9 cellular contexts compared by ENCODE assay signal in genomic region chr3:45035441-45036301, GRCh38. TPM values are rescaled to one million over a fixed set of nuclear protein-coding genes. Genes with fewer than 3 reads are reported as not detected.
DNase-seq lines count a peak whose midpoint lies in the region; ATAC-seq and TF ChIP-seq lines count a peak whose summit lies in the region.
"Had no signal": no experiment of that assay in that cellular context is flagged by ENCODE, and none has a peak within 500 bp of the region (broad histone marks: within the 10 kb centered on the region; RNA-seq: fewer than 3 reads in every experiment).

No MANE protein-coding gene starts in this region.

- ATAC-seq in Right ventricle myocardium inferior, result peak; percentile 49
- ATAC-seq in psoas muscle, result peak in 3 of 4 donors; percentile 13 to 44 (median 16)
- no peak for ATAC-seq in HG03521 (IDR thresholded peaks at IDR 0.05; ENCODE audit: unreplicated experiment)
- no peak for ATAC-seq in GM21381 (IDR thresholded peaks at IDR 0.05; ENCODE audit: unreplicated experiment)

- no peaks in the 10 kb centered on the region for H3K4me1 ChIP-seq in psoas muscle

- peak overlapping the region; percentile 53 for H3K4me3 ChIP-seq in psoas muscle

- peaks cover 22% of the 10 kb centered on the region for H3K4me1 Mint-ChIP-seq in activated T-helper 1 cell treated with anti-CD3 and anti-CD28 coated beads, Interleukin-12 subunit alpha, Interleukin-12 subunit beta, Interleukin-2, Interleukin-4 antibody, amounts not matched to agents 30 ng/mL and 10 ng/mL and 1 ng/mL, durations not matched to agents 14 hours and 24 hours and 36 hours (ENCODE audit: low read depth)

- peak overlapping the region; percentile 51 for H3K4me3 Mint-ChIP-seq in activated T-helper 1 cell treated with anti-CD3 and anti-CD28 coated beads, Interleukin-12 subunit alpha, Interleukin-12 subunit beta, Interleukin-2, Interleukin-4 antibody, amounts not matched to agents 30 ng/mL and 10 ng/mL and 1 ng/mL, durations not matched to agents 14 hours and 24 hours and 36 hours

- in situ Hi-C loops in GM13977 (cut with MboI; ENCODE audit: low pct_unique_long_range_greater_than_20kb, low sequenced_read_pairs, unreplicated experiment), result loop anchor here (25.0 kb wide), 2 partner anchors 477 to 627 kb away; no protein-coding TSS in a partner anchor

- H3K9me3 ChIP-seq in psoas muscle, result no peaks in the 10 kb centered on the region

- TF ChIP-seq CTCF in GM12872 (IDR thresholded peaks at IDR 0.05; ENCODE audit: insufficient read depth, low read depth, low read length) (0 out of 3 replicates have a peak, but pooled peaks have one; percentile 2), psoas muscle (IDR thresholded peaks at IDR 0.05) (no peak), GM13977 (IDR thresholded peaks at IDR 0.05; ENCODE audit: extremely low read depth, insufficient read depth, missing control alignments) (no peak)

- H3K27me3 Mint-ChIP-seq in activated T-helper 1 cell treated with anti-CD3 and anti-CD28 coated beads, Interleukin-12 subunit alpha, Interleukin-12 subunit beta, Interleukin-2, Interleukin-4 antibody, amounts not matched to agents 30 ng/mL and 10 ng/mL and 1 ng/mL, durations not matched to agents 14 hours and 24 hours and 36 hours (ENCODE audit: insufficient read depth), result peaks cover 26% of the 10 kb centered on the region

- H3K36me3 Mint-ChIP-seq in activated T-helper 1 cell treated with anti-CD3 and anti-CD28 coated beads, Interleukin-12 subunit alpha, Interleukin-12 subunit beta, Interleukin-2, Interleukin-4 antibody, amounts not matched to agents 30 ng/mL and 10 ng/mL and 1 ng/mL, durations not matched to agents 14 hours and 24 hours and 36 hours (ENCODE audit: low read depth), result no peaks in the 10 kb centered on the region

- 33 to 37% (median 36%) methylated on average over 62 to 64 of the region's 64 CpGs for WGBS in psoas muscle, 3 donors

- no peaks in the 10 kb centered on the region for H3K9me3 Mint-ChIP-seq in activated T-helper 1 cell treated with anti-CD3 and anti-CD28 coated beads, Interleukin-12 subunit alpha, Interleukin-12 subunit beta, Interleukin-2, Interleukin-4 antibody, amounts not matched to agents 30 ng/mL and 10 ng/mL and 1 ng/mL, durations not matched to agents 14 hours and 24 hours and 36 hours

- no peaks in the 10 kb centered on the region for H3K36me3 ChIP-seq in psoas muscle (ENCODE audit: insufficient read depth in 1 of 2, low read depth in 1 of 2)

- H3K27ac ChIP-seq in psoas muscle, result no peak overlapping the region
- H3K27ac ChIP-seq: epithelial cell of prostate had no signal

- H3K27ac Mint-ChIP-seq in activated T-helper 1 cell treated with anti-CD3 and anti-CD28 coated beads, Interleukin-12 subunit alpha, Interleukin-12 subunit beta, Interleukin-2, Interleukin-4 antibody, amounts not matched to agents 30 ng/mL and 10 ng/mL and 1 ng/mL, durations not matched to agents 14 hours and 24 hours and 36 hours, result peak overlapping the region; percentile 38

- H3K27me3 ChIP-seq in psoas muscle (ENCODE audit: insufficient read depth in 3 of 3, low read length in 2 of 3), result no peaks in the 10 kb centered on the region

- intact Hi-C loops in activated T-helper 1 cell treated with anti-CD3 and anti-CD28 coated beads, Interleukin-12 subunit alpha, Interleukin-12 subunit beta, Interleukin-2, Interleukin-4 antibody, amounts not matched to agents 30 ng/mL and 10 ng/mL and 1 ng/mL, durations not matched to agents 14 hours and 24 hours and 36 hours (cut with micrococcal nuclease), result loop anchor here (2.0 to 5.0 kb wide), 3 partner anchors 59 to 882 kb away; partner anchors contain the start of genes EXOSC7 and ZDHHC3
- intact Hi-C loops in Right ventricle myocardium inferior (cut with DNase I) (loop anchor here (5.0 to 10.0 kb wide), 3 partner anchors 171 to 619 kb away; partner anchors contain the start of gene TMEM42), psoas muscle (cut with DNase I) (loop anchor here in 1 of 2 donors (2.0 to 10.0 kb wide), 2 partner anchors 175 to 459 kb away; no protein-coding TSS in a partner anchor)

- DNase-seq in activated T-helper 1 cell treated with anti-CD3 and anti-CD28 coated beads, Interleukin-12 subunit alpha, Interleukin-12 subunit beta, Interleukin-2, Interleukin-4 antibody, amounts not matched to agents 30 ng/mL and 10 ng/mL and 1 ng/mL, durations not matched to agents 14 hours and 24 hours and 36 hours (ENCODE audit: low spot score), result no peak
- peak; percentile 71 for DNase-seq in Right ventricle myocardium inferior (ENCODE audit: missing footprints)
- peak; percentile 41 to 67 for DNase-seq in psoas muscle
- DNase-seq in GM13977 (ENCODE audit: low spot score), result no peak
- DNase-seq in HUDEP-2 (lab: John Stamatoyannopoulos, UW; ENCODE audit: unreplicated experiment in 76 of 76), result no peak

RNA-seq across cellular contexts. Expression of gene CLEC3B, which starts 9.6 kb away (rescaled TPM):
- not detected in 2 replicates for total RNA-seq in activated T-helper 1 cell treated with anti-CD3 and anti-CD28 coated beads, Interleukin-12 subunit alpha, Interleukin-12 subunit beta, Interleukin-2, Interleukin-4 antibody, amounts not matched to agents 30 ng/mL and 10 ng/mL and 1 ng/mL, durations not matched to agents 14 hours and 24 hours and 36 hours
- 70.8 TPM for total RNA-seq in Right ventricle myocardium inferior
- 10 to 100 TPM; 10.3 to 41.7 (median 16.5) TPM for total RNA-seq in psoas muscle
- 10 to 100 TPM; 24.6 to 29.6 (median 26.7) TPM for polyA plus RNA-seq in psoas muscle

RNA-seq across cellular contexts. Expression of gene EXOSC7, which starts 59.6 kb away (rescaled TPM):
- 93.6 and 94.4 TPM in 2 replicates for total RNA-seq in activated T-helper 1 cell treated with anti-CD3 and anti-CD28 coated beads, Interleukin-12 subunit alpha, Interleukin-12 subunit beta, Interleukin-2, Interleukin-4 antibody, amounts not matched to agents 30 ng/mL and 10 ng/mL and 1 ng/mL, durations not matched to agents 14 hours and 24 hours and 36 hours
- total RNA-seq in Right ventricle myocardium inferior, result 23.1 TPM
- total RNA-seq in psoas muscle, result 10 to 100 TPM; 27.8 to 54.8 (median 46.3) TPM
- polyA plus RNA-seq in psoas muscle, result 10 to 100 TPM; 28.4 to 39.4 (median 36.3) TPM

RNA-seq across cellular contexts. Expression of gene ZDHHC3, which starts 59.7 kb away (rescaled TPM):
- 46.6 and 47.5 TPM in 2 replicates for total RNA-seq in activated T-helper 1 cell treated with anti-CD3 and anti-CD28 coated beads, Interleukin-12 subunit alpha, Interleukin-12 subunit beta, Interleukin-2, Interleukin-4 antibody, amounts not matched to agents 30 ng/mL and 10 ng/mL and 1 ng/mL, durations not matched to agents 14 hours and 24 hours and 36 hours
- total RNA-seq in Right ventricle myocardium inferior (35.8 TPM), psoas muscle (10 to 100 TPM; 22.2 to 58.3 (median 40.6) TPM)
- polyA plus RNA-seq in psoas muscle, result 10 to 100 TPM; 32.3 to 51.1 (median 40.8) TPM

Comparison
In these comparisons a context has a peak if more than half of its experiments do, and no peak if none do; other contexts are left out.
1. DNase-seq: peak in Right ventricle myocardium inferior (single experiment) and psoas muscle (2 of 2); none in activated T-helper 1 cell treated with anti-CD3 and anti-CD28 coated beads, Interleukin-12 subunit alpha, Interleukin-12 subunit beta, Interleukin-2, Interleukin-4 antibody, amounts not matched to agents 30 ng/mL and 10 ng/mL and 1 ng/mL, durations not matched to agents 14 hours and 24 hours and 36 hours (single experiment), GM13977 (single experiment) and HUDEP-2 (0 of 76).
2. ATAC-seq: peak in Right ventricle myocardium inferior (single experiment) and psoas muscle (3 of 4); none in HG03521 (single experiment) and GM21381 (single experiment).
3. RNA of gene CLEC3B, which starts 9.6 kb away (total RNA-seq): 70.8 TPM in Right ventricle myocardium inferior (single experiment) and 10.3 to 41.7 TPM in psoas muscle; not detected in activated T-helper 1 cell treated with anti-CD3 and anti-CD28 coated beads, Interleukin-12 subunit alpha, Interleukin-12 subunit beta, Interleukin-2, Interleukin-4 antibody, amounts not matched to agents 30 ng/mL and 10 ng/mL and 1 ng/mL, durations not matched to agents 14 hours and 24 hours and 36 hours; every median in the first group is over 10 times any median in the second.